Comparison of ENCODE assay signal across 7 cellular contexts in the genomic region with DNA sequence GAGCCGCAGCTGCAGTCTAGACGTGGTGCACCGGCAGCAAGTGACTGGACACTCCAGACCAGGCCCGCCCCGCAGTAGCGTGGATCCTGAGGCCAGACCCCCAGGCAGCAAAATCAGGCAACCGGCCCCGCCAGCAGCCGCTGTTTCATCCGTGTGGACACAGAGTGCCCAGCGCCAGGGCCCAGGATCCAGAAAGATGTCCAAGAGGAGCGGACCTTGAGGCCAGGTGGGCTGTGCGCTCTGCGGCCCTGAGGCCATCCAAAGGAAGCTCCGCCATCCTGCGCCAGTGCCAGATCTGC.
DNase-seq lines count a peak whose midpoint lies in the region; ATAC-seq and TF ChIP-seq lines count a peak whose summit lies in the region.
"Not testable (repeated sequence)": the region's sequence is repeated elsewhere in the genome, so short reads cannot be mapped to it uniquely, and the experiment has no call there.

No MANE protein-coding gene starts in this region.

- TF ChIP-seq CTCF in GM23338 (conservative IDR thresholded peaks at IDR 0.05; ENCODE audit: low read depth in 2 of 2); dorsolateral prefrontal cortex (IDR thresholded peaks at IDR 0.05 in 54 of 56, conservative IDR thresholded peaks at IDR 0.05 in 2 of 56; ENCODE audit: low read depth in 1 of 56, partially characterized antibody in 56 of 56); right atrium auricular region (IDR thresholded peaks at IDR 0.05); progenitor cell of endocrine pancreas (IDR thresholded peaks at IDR 0.05; ENCODE audit: unreplicated experiment); stomach (IDR thresholded peaks at IDR 0.05): not testable (repeated sequence)

- not testable (repeated sequence) for H2AFZ ChIP-seq in GM23338

- not testable (repeated sequence) for H3K9me3 Mint-ChIP-seq in GM23338; activated naive CD4-positive, alpha-beta T cell treated with anti-CD3 and anti-CD28 coated beads, Interleukin-2, amount 10 ng/mL, durations not matched to agents 7 days and 5 days; progenitor cell of endocrine pancreas (ENCODE audit: low read depth)

- H3K4me1 ChIP-seq in GM23338 (ENCODE audit: insufficient read depth); right atrium auricular region; stomach: not testable (repeated sequence)

- not testable (repeated sequence) for DNase-seq in GM23338 (ENCODE audit: low spot score); activated naive CD4-positive, alpha-beta T cell treated with anti-CD3 and anti-CD28 coated beads, Interleukin-2, amount 10 ng/mL, durations not matched to agents 7 days and 5 days; dorsolateral prefrontal cortex; right atrium auricular region (ENCODE audit: low spot score); progenitor cell of endocrine pancreas (ENCODE audit: low spot score, unreplicated experiment); stomach
- DNase-seq in activated CD4-positive, CD25-positive, alpha-beta regulatory T cell treated with anti-CD3 and anti-CD28 coated beads, Interleukin-2, amount 50 U/mL, for 72 hours = peak; percentile 28

- H3K36me3 Mint-ChIP-seq in GM23338 (ENCODE audit: low read depth); activated naive CD4-positive, alpha-beta T cell treated with anti-CD3 and anti-CD28 coated beads, Interleukin-2, amount 10 ng/mL, durations not matched to agents 7 days and 5 days; progenitor cell of endocrine pancreas (ENCODE audit: insufficient read depth): not testable (repeated sequence)

- not testable (repeated sequence) for H3K27ac ChIP-seq in GM23338 (ENCODE audit: low read depth); right atrium auricular region; stomach
- peak overlapping the region in 3 of 59 donors; percentile 14 to 35 (median 23) for H3K27ac ChIP-seq in dorsolateral prefrontal cortex

- H3K79me2 ChIP-seq in GM23338 (replicated peaks; ENCODE audit: insufficient read depth) = not testable (repeated sequence)

- not testable (repeated sequence) for H3K27me3 Mint-ChIP-seq in GM23338 (ENCODE audit: insufficient read depth, low read depth, poor library complexity); activated naive CD4-positive, alpha-beta T cell treated with anti-CD3 and anti-CD28 coated beads, Interleukin-2, amount 10 ng/mL, durations not matched to agents 7 days and 5 days; progenitor cell of endocrine pancreas

- not testable (repeated sequence) for TF ChIP-seq EP300 in stomach (IDR thresholded peaks at IDR 0.05)

- not testable (repeated sequence) for H3K27ac Mint-ChIP-seq in GM23338; activated naive CD4-positive, alpha-beta T cell treated with anti-CD3 and anti-CD28 coated beads, Interleukin-2, amount 10 ng/mL, durations not matched to agents 7 days and 5 days; progenitor cell of endocrine pancreas

- CTCF ChIA-PET in activated naive CD4-positive, alpha-beta T cell treated with anti-CD3 and anti-CD28 coated beads, Interleukin-2, amount 10 ng/mL, durations not matched to agents 7 days and 5 days (lab: Charles Lee) = not testable (repeated sequence)

- not testable (repeated sequence) for TF ChIP-seq POLR2A in stomach (IDR thresholded peaks at IDR 0.05)

- H3K4me2 ChIP-seq in GM23338 = not testable (repeated sequence)

- H3K4me3 ChIP-seq in GM23338 (peak overlapping the region; percentile 46; the same call in 1 of the 2 replicates), dorsolateral prefrontal cortex (peak overlapping the region in 39 of 59 donors; percentile 12 to 68 (median 46)), right atrium auricular region (peak overlapping the region; percentile 9 to 35), stomach (peak overlapping the region; percentile 20 to 45 (median 34))

- not testable (repeated sequence) for H3K36me3 ChIP-seq in GM23338 (ENCODE audit: insufficient read depth); right atrium auricular region; stomach

- H3K27me3 ChIP-seq in GM23338 (ENCODE audit: insufficient read depth) = peaks cover 19% of the 10 kb centered on the region
- H3K27me3 ChIP-seq in dorsolateral prefrontal cortex, right atrium auricular region, stomach: not testable (repeated sequence)

- H3K9me2 ChIP-seq in GM23338 (ENCODE audit: insufficient read depth) = not testable (repeated sequence)

- H3F3A ChIP-seq in GM23338 (replicated peaks; ENCODE audit: low read depth) = not testable (repeated sequence)

- H3K9me3 ChIP-seq in right atrium auricular region, stomach: not testable (repeated sequence)

- intact Hi-C loops in dorsolateral prefrontal cortex (cut with DNase I); stomach (cut with DNase I; ENCODE audit: low total_unique reads): not testable (repeated sequence)

- H3K4me1 Mint-ChIP-seq in GM23338; activated naive CD4-positive, alpha-beta T cell treated with anti-CD3 and anti-CD28 coated beads, Interleukin-2, amount 10 ng/mL, durations not matched to agents 7 days and 5 days; progenitor cell of endocrine pancreas (ENCODE audit: low read depth): not testable (repeated sequence)

- WGBS in stomach, 5 donors = 0 to 8% (median 3%) methylated on average over 2 to 7 of the region's 16 CpGs; no CpG with 5 or more reads in 2 of the 5 donors

- ATAC-seq in GM23338 = not testable (repeated sequence)

- H3K4me3 Mint-ChIP-seq in GM23338 = peak overlapping the region; percentile 57; the same call in 2 of the 3 replicates
- peak overlapping the region; percentile 49 for H3K4me3 Mint-ChIP-seq in activated naive CD4-positive, alpha-beta T cell treated with anti-CD3 and anti-CD28 coated beads, Interleukin-2, amount 10 ng/mL, durations not matched to agents 7 days and 5 days
- H3K4me3 Mint-ChIP-seq in progenitor cell of endocrine pancreas (ENCODE audit: low read depth) = peak overlapping the region; percentile 52

- not testable (repeated sequence) for H4K20me1 ChIP-seq in GM23338 (replicated peaks; ENCODE audit: insufficient read depth)
